16 cellular contexts compared by ENCODE assay signal in genomic region chr2:11437602-11438001, GRCh38.
"Had no signal": no experiment of that assay in that cellular context is flagged by ENCODE, and none has a peak within 500 bp of the region (broad histone marks: within the 10 kb centered on the region; RNA-seq: fewer than 3 reads in every experiment).

No MANE protein-coding gene starts in this region.

- ATAC-seq: naive thymus-derived CD4-positive, alpha-beta T cell; sciatic nerve; stimulated activated naive CD8-positive, alpha-beta T cell treated with anti-CD3 and anti-CD28 coated beads, Interleukin-15, amount 100 ng/mL, for 72 hours; WTC11 had no signal

- DNase-seq: activated CD4-positive, alpha-beta memory T cell treated with anti-CD3 and anti-CD28 coated beads for 36 hours; activated CD4-positive, alpha-beta T cell treated with anti-CD3 and anti-CD28 coated beads for 4 hours; activated T-cell treated with anti-CD3 and anti-CD28 coated beads for 4 hours; dermis blood vessel endothelial cell; effector memory CD4-positive, alpha-beta T cell; esophagus squamous epithelium; mesendoderm; naive thymus-derived CD4-positive, alpha-beta T cell; ovary; stimulated activated CD4-positive, alpha-beta T cell treated with anti-CD3 and anti-CD28 coated beads, Interleukin-4, amount 100 ng/mL, for 1 hour; stimulated activated naive CD8-positive, alpha-beta T cell treated with anti-CD3 and anti-CD28 coated beads, Interleukin-15, amount 100 ng/mL, for 72 hours; trophoblast cell had no signal

- FAIRE-seq: bronchial epithelial cell, endothelial cell of umbilical vein had no signal
